8 cellular contexts compared by ENCODE assay signal in the genomic region with DNA sequence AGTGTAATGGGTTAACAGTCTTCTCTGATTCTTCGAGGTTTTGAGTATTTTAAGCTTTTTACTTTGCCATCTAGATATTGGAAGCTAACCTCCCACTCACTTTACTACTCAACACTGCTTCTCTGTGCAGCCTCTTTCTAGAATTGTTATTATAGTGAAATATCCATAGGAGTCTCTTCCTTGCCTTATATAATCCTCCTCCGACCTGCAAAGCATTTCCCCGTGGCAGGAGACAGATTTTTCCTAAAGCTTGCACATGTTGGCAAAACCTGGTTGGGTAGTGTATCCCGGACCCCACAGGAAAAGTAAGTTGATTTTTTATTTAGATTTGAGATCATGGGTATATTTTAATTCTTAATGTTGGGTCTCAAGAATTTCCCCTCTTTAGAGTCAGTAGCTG.
"Had no signal": no experiment of that assay in that cellular context is flagged by ENCODE, and none has a peak within 500 bp of the region (broad histone marks: within the 10 kb centered on the region; RNA-seq: fewer than 3 reads in every experiment).

No MANE protein-coding gene starts in this region.

- H3K9me3 Mint-ChIP-seq: HFFc6 had no signal

- ATAC-seq: HCT116, K562 had no signal

- DNase-seq: GM23248, GOT3, H7, HFFc6, IMR-90, KG1 had no signal

- H3K27ac Mint-ChIP-seq: HFFc6 had no signal

- H3K4me3 Mint-ChIP-seq: HFFc6 had no signal
